8 cellular contexts compared by ENCODE assay signal in the genomic region with DNA sequence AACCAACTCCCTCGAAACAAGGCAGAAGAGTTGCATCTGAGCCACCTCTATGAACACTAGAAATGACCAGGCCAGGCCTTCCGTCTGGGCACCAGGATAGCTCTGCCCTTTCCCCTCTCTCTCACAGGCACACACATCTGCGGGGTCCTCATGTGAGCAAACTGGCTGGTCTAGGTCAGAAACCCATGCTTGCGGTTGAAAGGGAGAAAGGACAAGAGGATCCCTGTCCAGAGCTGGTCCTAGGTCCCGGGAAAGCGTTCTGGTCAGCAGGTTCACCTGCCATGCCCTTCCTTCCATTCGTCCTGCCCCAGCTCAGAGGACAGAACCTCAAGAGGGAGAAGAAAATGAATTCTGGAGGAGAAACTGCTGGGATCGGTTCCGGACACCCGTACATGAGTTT. TPM values are rescaled to one million over a fixed set of nuclear protein-coding genes. Genes with fewer than 3 reads are reported as not detected.
DNase-seq lines count a peak whose midpoint lies in the region; TF ChIP-seq lines count a peak whose summit lies in the region.

No MANE protein-coding gene starts in this region.

- H3K27me3 Mint-ChIP-seq in endodermal cell (ENCODE audit: insufficient read depth): no peaks in the 10 kb centered on the region

- peak overlapping the region; percentile 99 for H3K27ac Mint-ChIP-seq in endodermal cell

- no peaks in the 10 kb centered on the region for H3K36me3 Mint-ChIP-seq in endodermal cell (ENCODE audit: low read depth)

- H3K9me3 Mint-ChIP-seq in endodermal cell: no peaks in the 10 kb centered on the region

- no peak for TF ChIP-seq CTCF in BE2C (IDR thresholded peaks at IDR 0.05; ENCODE audit: low read depth, low read length)
- TF ChIP-seq CTCF in OCI-LY7 (conservative IDR thresholded peaks at IDR 0.05; ENCODE audit: low read length): no peak
- TF ChIP-seq CTCF in endodermal cell (conservative IDR thresholded peaks at IDR 0.05): no peak

- DNase-seq in BE2C (no peak), OCI-LY7 (ENCODE audit: low spot score) (no peak), endodermal cell (peak; percentile 71), hippocampal formation (lab: John Stamatoyannopoulos, UW) (no peak), DMS153 treated with DMSO at 0.1 percent for 48 hours (lab: John Stamatoyannopoulos, UW; ENCODE audit: unreplicated experiment) (no peak), NCI-H2196 treated with DMSO at 0.1 percent for 48 hours (lab: John Stamatoyannopoulos, UW; ENCODE audit: unreplicated experiment) (no peak), H4 (ENCODE audit: low spot score) (no peak)

- H3K27ac ChIP-seq in OCI-LY7 (ENCODE audit: low read depth, low read length, poor library complexity, severe bottlenecking): no peak overlapping the region
- peak overlapping the region; percentile 96 for H3K27ac ChIP-seq in endodermal cell (ENCODE audit: low read depth, low read length)

- no peak overlapping the region for H2AFZ ChIP-seq in OCI-LY7 (ENCODE audit: low read length)
- no peak overlapping the region for H2AFZ ChIP-seq in neuron (ENCODE audit: low read depth, low read length)

- peak overlapping the region; percentile 86 for H3K4me3 Mint-ChIP-seq in endodermal cell

- no peaks in the 10 kb centered on the region for H3K79me2 ChIP-seq in OCI-LY7 (ENCODE audit: insufficient read depth, low read depth, low read length)

- peak overlapping the region; percentile 95; the same call in 1 of the 2 replicates for H3K4me2 ChIP-seq in OCI-LY7 (ENCODE audit: low read length)

- H3K27me3 ChIP-seq in BE2C (no peaks in the 10 kb centered on the region), endodermal cell (ENCODE audit: control insufficient read depth, insufficient read depth, low read length, poor library complexity, severe bottlenecking) (no peaks in the 10 kb centered on the region), neuron (ENCODE audit: insufficient read depth, low read length) (no peaks in the 10 kb centered on the region)

- peak overlapping the region; percentile 97 for H3K9ac ChIP-seq in endodermal cell (ENCODE audit: extremely low read depth, low read length, poor library complexity, severe bottlenecking)

- CTCF ChIA-PET in OCI-LY7 (lab: Charles Lee; ENCODE audit: unreplicated experiment): no interaction called here

- H4K20me1 ChIP-seq in OCI-LY7 (ENCODE audit: insufficient read depth, low read length): no peaks in the 10 kb centered on the region

- H3K9me3 ChIP-seq in BE2C: no peaks in the 10 kb centered on the region
- H3K9me3 ChIP-seq in OCI-LY7 (ENCODE audit: low read length): no peaks in the 10 kb centered on the region
- H3K9me3 ChIP-seq in endodermal cell (ENCODE audit: control insufficient read depth, low read length): no peaks in the 10 kb centered on the region
- H3K9me3 ChIP-seq in neuron (ENCODE audit: low read length): no peaks in the 10 kb centered on the region

- H3K4me1 Mint-ChIP-seq in endodermal cell: peaks cover 26% of the 10 kb centered on the region

- WGBS in endodermal cell (ENCODE audit: insufficient coverage in 1 of 2, insufficient read length in 1 of 2), 2 experiments: 79 to 92% methylated on average over 9 to 10 of the region's 10 CpGs

- H3K4me3 ChIP-seq in BE2C (ENCODE audit: low read depth, low read length): peak overlapping the region; percentile 36
- no peak overlapping the region for H3K4me3 ChIP-seq in OCI-LY7 (ENCODE audit: low read depth, low read length, poor library complexity, severe bottlenecking)
- peak overlapping the region; percentile 96 for H3K4me3 ChIP-seq in endodermal cell (ENCODE audit: low read length)
- peak overlapping the region; percentile 29 for H3K4me3 ChIP-seq in neuron (ENCODE audit: low read length)

- POLR2A ChIA-PET in OCI-LY7 (lab: Charles Lee): no interaction called here

- intact Hi-C loops in OCI-LY7 (cut with micrococcal nuclease; ENCODE audit: unreplicated experiment): no loop called here

- H3K36me3 ChIP-seq in BE2C (peaks cover 6% of the 10 kb centered on the region; the same call in 1 of the 2 replicates), OCI-LY7 (ENCODE audit: insufficient read depth, low read length) (no peaks in the 10 kb centered on the region), endodermal cell (ENCODE audit: control insufficient read depth, insufficient read depth, low read length) (no peaks in the 10 kb centered on the region), neuron (ENCODE audit: insufficient read depth, low read length) (no peaks in the 10 kb centered on the region)

- BruUV-seq in OCI-LY7 (replicated peaks; lab: Mats Ljungman, UMichigan): no TSS peak

- H3K4me1 ChIP-seq in BE2C (peaks cover 21% of the 10 kb centered on the region), OCI-LY7 (ENCODE audit: insufficient read depth, low read length, poor library complexity, severe bottlenecking) (peaks cover 46% of the 10 kb centered on the region), endodermal cell (ENCODE audit: control insufficient read depth, insufficient read depth, low read length) (peaks cover 22% of the 10 kb centered on the region), neuron (ENCODE audit: insufficient read depth, low read length) (peaks cover 62% of the 10 kb centered on the region)

- H3K9me2 ChIP-seq in OCI-LY7 (ENCODE audit: insufficient read depth, low read length): no peaks in the 10 kb centered on the region

RNA-seq across cellular contexts. Expression of gene MNT, which starts 2.7 kb away (rescaled TPM):
- 22.8 TPM for polyA plus RNA-seq in BE2C (2012; ENCODE audit: insufficient read depth, insufficient read length, low read depth)
- total RNA-seq in OCI-LY7 (2014; rRNA removed; shearing (Covaris generic)): 17.7 and 22.2 TPM in 2 replicates
- total RNA-seq in OCI-LY7 (2022): 58.7 and 60.0 TPM in 2 replicates
- total RNA-seq in endodermal cell: 10 to 100 TPM; 25.3 to 30.2 TPM
- 19.1 TPM for polyA plus RNA-seq in endodermal cell (2013, experiment 1 of 2)
- 20.1 TPM for polyA plus RNA-seq in endodermal cell (2013, experiment 2 of 2)
- 0.39 and 1.5 TPM in 2 replicates for total RNA-seq in H4 (2014; rRNA removed; shearing (Covaris generic))
